In the genomic region with DNA sequence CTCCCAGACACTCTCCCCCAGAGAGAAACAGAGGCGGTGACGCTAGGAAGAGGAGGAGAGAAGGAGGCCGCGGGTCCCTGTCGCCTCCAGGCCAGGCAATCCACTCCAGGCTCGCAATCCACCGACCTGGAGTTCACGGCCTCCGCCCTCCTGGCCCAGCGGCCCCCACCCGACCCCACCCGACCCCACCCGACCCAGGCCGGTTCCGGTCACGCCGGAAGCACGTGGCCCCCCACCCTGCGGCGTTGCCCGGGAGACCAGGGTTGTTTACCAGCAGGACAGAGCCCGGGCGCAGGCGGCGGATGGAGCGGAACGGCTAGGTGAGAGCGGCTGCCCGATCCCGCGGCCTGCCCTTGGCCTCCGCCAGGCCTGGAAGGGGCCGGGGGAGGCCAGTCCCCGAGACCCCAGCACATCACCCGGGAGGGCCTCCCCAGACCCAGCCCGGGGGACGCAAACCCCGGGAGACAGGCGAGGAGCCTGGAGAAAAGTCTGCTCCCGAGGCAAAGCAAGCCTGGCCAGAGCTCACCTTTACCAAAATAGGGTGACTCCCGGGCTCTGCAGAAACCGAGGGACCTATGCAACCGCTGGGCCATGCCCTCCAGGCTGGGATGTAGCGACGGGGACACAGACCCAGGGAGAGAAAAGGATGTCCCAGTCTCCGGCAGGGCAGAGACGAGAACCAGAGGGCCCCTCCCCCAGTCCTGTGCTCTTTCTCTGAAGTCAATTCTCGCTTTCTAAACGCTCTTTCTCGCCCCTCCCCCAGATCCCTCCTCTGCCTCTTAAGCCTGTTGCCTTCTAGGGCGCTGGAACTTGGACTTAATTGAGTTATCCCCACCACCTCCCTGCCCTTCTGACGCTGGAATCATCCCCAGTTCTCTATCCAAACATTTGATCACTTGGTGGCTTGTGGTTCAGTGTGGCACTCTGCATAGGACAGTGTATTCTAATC, we compare ENCODE assay signal across 8 cellular contexts. TPM values are rescaled to one million over a fixed set of nuclear protein-coding genes. Genes with fewer than 3 reads are reported as not detected.
A peak's percentile ranks its signal among the peaks of the same experiment; 100 is the strongest.
DNase-seq lines count a peak whose midpoint lies in the region; ATAC-seq lines count a peak whose summit lies in the region.

Gene PLA2G2C (minus strand): TSS at position 685 of the 949 bp plus-strand sequence. CDS start 9,155 bp downstream, outside the sequence.
Gene UBXN10 (plus strand): TSS at position 263 of the 949 bp plus-strand sequence. CDS start 4,466 bp downstream, outside the sequence.

- H3K4me1 ChIP-seq in HUES48 (ENCODE audit: control insufficient read depth, insufficient read depth, low read length) (peaks cover 9% of the 10 kb centered on the region; the same call in 1 of the 2 replicates), stomach smooth muscle (ENCODE audit: control insufficient read depth, insufficient read depth, low read length) (peaks cover 62% of the 10 kb centered on the region)
- H3K4me1 ChIP-seq in effector memory CD4-positive, alpha-beta T cell (ENCODE audit: control insufficient read depth, insufficient read depth, low read length, poor library complexity, severe bottlenecking): peaks cover 29% of the 10 kb centered on the region

- H3K9me3 ChIP-seq in HUES48 (ENCODE audit: control insufficient read depth, insufficient read depth, low read length): no peaks in the 10 kb centered on the region
- H3K9me3 ChIP-seq in effector memory CD4-positive, alpha-beta T cell (ENCODE audit: control insufficient read depth, low read length): no peaks in the 10 kb centered on the region
- H3K9me3 ChIP-seq in stomach smooth muscle (ENCODE audit: control insufficient read depth in 2 of 2, low read length in 2 of 2): no peaks in the 10 kb centered on the region

- H3K27me3 Mint-ChIP-seq in naive B cell: peaks cover 62 to 70% (median 62%) of the 10 kb centered on the region in 3 donors

- H3K36me3 ChIP-seq in HUES48 (ENCODE audit: control insufficient read depth, insufficient read depth, low read length) (no peaks in the 10 kb centered on the region), stomach smooth muscle (ENCODE audit: control insufficient read depth in 2 of 2, insufficient read depth in 2 of 2, low read length in 2 of 2) (no peaks in the 10 kb centered on the region)
- no peaks in the 10 kb centered on the region for H3K36me3 ChIP-seq in effector memory CD4-positive, alpha-beta T cell (ENCODE audit: control insufficient read depth, insufficient read depth, low read length)

- H3K27ac Mint-ChIP-seq in naive B cell: peak within 1 kb of the TSS; percentile 56 to 94 (median 80)

- peak within 1 kb of the TSS; percentile 60 to 87 (median 80) for H3K4me3 Mint-ChIP-seq in naive B cell

- peak; percentile 77 to 84 for ATAC-seq in naive B cell (ENCODE audit: low read depth in 2 of 2)
- ATAC-seq in GM21367 (IDR thresholded peaks at IDR 0.05; ENCODE audit: unreplicated experiment): no peak

- peak within 1 kb of the TSS; percentile 64; the same call in 1 of the 2 replicates for H3K9ac ChIP-seq in HUES48 (ENCODE audit: low read depth, low read length)
- H3K9ac ChIP-seq in stomach smooth muscle (ENCODE audit: low read length in 2 of 2): peak within 1 kb of the TSS; percentile 91 to 94

- H3K4me3 ChIP-seq in HUES48 (ENCODE audit: low read depth, low read length) (peak within 1 kb of the TSS; percentile 74), stomach smooth muscle (ENCODE audit: low read length in 2 of 2) (peak within 1 kb of the TSS; percentile 78 to 79)
- H3K4me3 ChIP-seq in effector memory CD4-positive, alpha-beta T cell (ENCODE audit: insufficient read depth, low read depth, low read length, poor library complexity, severe bottlenecking): peak within 1 kb of the TSS; percentile 66

- H3K4me1 Mint-ChIP-seq in naive B cell: peaks cover 23 to 24% (median 24%) of the 10 kb centered on the region in 3 donors

- DNase-seq in activated CD4-positive, alpha-beta T cell treated with anti-CD3 and anti-CD28 coated beads, Interleukin-2, amount 50 U/mL, for 1 hour: peak; percentile 44
- DNase-seq in effector memory CD4-positive, alpha-beta T cell: peak in 2 of 3 donors; percentile 14 to 22
- DNase-seq in naive B cell: peak; percentile 52
- no peak for DNase-seq in NCI-H774 (lab: John Stamatoyannopoulos, UW)
- DNase-seq in T1000 (lab: John Stamatoyannopoulos, UW): no peak

- peaks cover 32% of the 10 kb centered on the region for H3K27me3 ChIP-seq in HUES48 (ENCODE audit: control insufficient read depth, insufficient read depth, low read length)
- no peaks in the 10 kb centered on the region for H3K27me3 ChIP-seq in effector memory CD4-positive, alpha-beta T cell (replicated peaks; ENCODE audit: control insufficient read depth, insufficient read depth, low read length, poor library complexity, severe bottlenecking)
- peaks cover 0 to 2% of the 10 kb centered on the region in 2 donors for H3K27me3 ChIP-seq in stomach smooth muscle (ENCODE audit: control insufficient read depth in 1 of 2, insufficient read depth in 2 of 2, low read length in 2 of 2)

- peaks cover 0 to 2% (median 0%) of the 10 kb centered on the region in 7 donors for H3K9me3 Mint-ChIP-seq in naive B cell

- H3K36me3 Mint-ChIP-seq in naive B cell: peaks cover 0 to 7% of the 10 kb centered on the region in 2 donors

- H3K27ac ChIP-seq in HUES48 (ENCODE audit: low read depth, low read length) (no peak within 1 kb of the TSS), stomach smooth muscle (ENCODE audit: low read length) (peak within 1 kb of the TSS; percentile 97)
- peak within 1 kb of the TSS; percentile 36 for H3K27ac ChIP-seq in effector memory CD4-positive, alpha-beta T cell (ENCODE audit: insufficient read depth, low read length, poor library complexity, severe bottlenecking)

RNA-seq across cellular contexts. Expression of gene PLA2G2C, which starts in this region (rescaled TPM):
- not detected for polyA plus RNA-seq in naive B cell (ENCODE audit: low read depth in 6 of 6)

RNA-seq across cellular contexts. Expression of gene UBXN10, which starts in this region (rescaled TPM):
- polyA plus RNA-seq in naive B cell (ENCODE audit: low read depth in 6 of 6): under 1 TPM in 5 of 6 donors, not detected in 1; 0.06 to 0.82 (median 0.16) TPM

Comparison
In these comparisons a context has a peak if more than half of its experiments do, and no peak if none do; other contexts are left out.
1. Peak in DNase-seq and ATAC-seq in naive B cell; RNA of the genes that start here not detected or under 1 TPM.
2. DNase-seq: peak in activated CD4-positive, alpha-beta T cell treated with anti-CD3 and anti-CD28 coated beads, Interleukin-2, amount 50 U/mL, for 1 hour (single experiment) and effector memory CD4-positive, alpha-beta T cell (2 of 3); none in NCI-H774 (single experiment) and T1000 (single experiment).
3. Peak in every context shown above with its lines, with median percentiles within 50 percentile points of each other: H3K4me3 ChIP-seq.